In the genomic region with DNA sequence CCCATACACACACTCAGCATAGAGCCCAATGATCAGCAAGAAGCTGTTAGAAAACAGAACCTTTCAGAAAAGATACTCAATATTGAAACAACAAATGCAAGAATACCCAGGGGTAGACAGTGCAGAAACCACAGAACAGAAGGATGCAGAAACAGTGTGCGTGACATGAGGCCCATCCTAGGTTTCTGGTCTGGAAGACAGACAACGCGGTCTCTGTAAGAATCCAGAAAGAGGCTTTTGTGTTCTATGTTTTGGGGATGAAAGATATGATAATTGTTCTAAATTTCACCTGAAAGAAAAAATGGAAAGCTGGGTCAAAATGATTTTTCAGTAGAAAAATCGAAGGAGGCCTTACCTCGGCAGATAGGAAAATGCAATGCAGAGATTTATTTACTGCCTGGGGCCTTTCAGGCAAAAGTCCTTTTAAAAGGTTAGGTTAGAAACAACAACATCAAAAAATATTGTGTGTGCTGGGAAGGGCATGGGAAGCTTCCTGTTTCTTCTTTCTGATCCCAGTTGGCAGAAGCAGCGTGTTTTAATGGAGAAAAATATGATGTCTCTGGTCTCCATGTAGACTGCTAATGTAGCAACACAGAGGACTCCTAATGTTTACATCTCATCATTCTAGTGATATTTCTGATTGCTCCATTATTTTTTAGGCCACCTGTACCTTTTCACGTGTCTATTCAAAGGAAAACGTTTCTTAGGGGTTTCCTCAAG, we compare ENCODE assay signal across 25 cellular contexts. TPM values are rescaled to one million over a fixed set of nuclear protein-coding genes. Genes with fewer than 3 reads are reported as not detected.
DNase-seq lines count a peak whose midpoint lies in the region; ATAC-seq, FAIRE-seq and TF ChIP-seq lines count a peak whose summit lies in the region.
"Had no signal": no experiment of that assay in that cellular context is flagged by ENCODE, and none has a peak within 500 bp of the region (broad histone marks: within the 10 kb centered on the region; RNA-seq: fewer than 3 reads in every experiment).

No MANE protein-coding gene starts in this region.

- H3K4me1 ChIP-seq in BLaER1 (peaks cover 41% of the 10 kb centered on the region), Panc1 (ENCODE audit: control insufficient read depth, insufficient read depth, low read length) (peaks cover 38% of the 10 kb centered on the region), hepatocyte (ENCODE audit: insufficient read depth) (peaks cover 34% of the 10 kb centered on the region), rectal smooth muscle tissue (ENCODE audit: control insufficient read depth, insufficient read depth, low read length) (peaks cover 87% of the 10 kb centered on the region)

- H3K4me3 ChIP-seq in BLaER1 (no peak overlapping the region), Panc1 (ENCODE audit: low read depth in 2 of 2, low read length in 2 of 2) (no peak overlapping the region), hepatocyte (no peak overlapping the region), rectal smooth muscle tissue (ENCODE audit: low read length) (no peak overlapping the region)
- H3K4me3 ChIP-seq: mucosa of descending colon, upper lobe of right lung had no signal

- H3K9me3 ChIP-seq in BLaER1 (no peaks in the 10 kb centered on the region), Panc1 (ENCODE audit: control insufficient read depth, insufficient read depth, low read depth, low read length) (no peaks in the 10 kb centered on the region), hepatocyte (ENCODE audit: low read depth) (no peaks in the 10 kb centered on the region)
- H3K9me3 ChIP-seq: BE2C, mucosa of descending colon, upper lobe of right lung had no signal

- DNase-seq in Panc1 (ENCODE audit: low read depth, low spot score) = no peak
- DNase-seq in hepatocyte (ENCODE audit: low spot score) = no peak
- no peak for DNase-seq in frontal cortex (ENCODE audit: low spot score in 2 of 2)
- DNase-seq in SIG-M5 (lab: John Stamatoyannopoulos, UW) = no peak
- no peak for DNase-seq in putamen (ENCODE audit: low spot score)
- DNase-seq in germinal center (ENCODE audit: low spot score) = no peak
- DNase-seq: ACHN; activated CD4-positive, alpha-beta T cell treated with anti-CD3 and anti-CD28 coated beads, Interleukin-2, amount 10 ng/mL, durations not matched to agents 7 days and 5 days; activated naive CD4-positive, alpha-beta T cell; activated T-cell treated with anti-CD3 and anti-CD28 coated beads, Interleukin-2, amount 50 U/mL, for 72 hours; BE2C; effector memory CD8-positive, alpha-beta T cell; foreskin keratinocyte; mucosa of descending colon; NCI-H1694 treated with DMSO at 0.1 percent for 48 hours; NCI-H2171 treated with DMSO at 0.1 percent for 48 hours; NCI-H510A treated with DMSO at 0.1 percent for 48 hours; SHP77; small intestine had no signal

- no peaks in the 10 kb centered on the region for H3K79me2 ChIP-seq in hepatocyte

- H3K27me3 ChIP-seq in BLaER1 (no peaks in the 10 kb centered on the region), Panc1 (ENCODE audit: control insufficient read depth, insufficient read depth, low read length) (no peaks in the 10 kb centered on the region), hepatocyte (no peaks in the 10 kb centered on the region), rectal smooth muscle tissue (ENCODE audit: control insufficient read depth, insufficient read depth, low read length) (no peaks in the 10 kb centered on the region)
- H3K27me3 ChIP-seq: BE2C, foreskin keratinocyte, upper lobe of right lung had no signal

- no peak for FAIRE-seq in frontal cortex (lab: Jason Lieb, UNC)
- FAIRE-seq: bronchial epithelial cell, small intestine had no signal

- no peak overlapping the region for H2AFZ ChIP-seq in hepatocyte

- no peak for ATAC-seq in Panc1
- ATAC-seq: activated T-cell treated with anti-CD3 and anti-CD28 coated beads, Interleukin-2, amount 50 U/mL, for 72 hours; esophagus mucosa; foreskin keratinocyte; mucosa of descending colon; upper lobe of right lung had no signal

- CTCF ChIA-PET in Panc1 (lab: Charles Lee) = no interaction called here

- intact Hi-C loops in Panc1 (cut with micrococcal nuclease; ENCODE audit: unreplicated experiment) = no loop called here

- no peaks in the 10 kb centered on the region for H3K9me2 ChIP-seq in hepatocyte (replicated peaks; ENCODE audit: insufficient read depth)

- 73% methylated on average over 8 of the region's 8 CpGs for WGBS in hepatocyte (ENCODE audit: low lambda C conversion rate, missing lambda C conversion rate)

- H3K4me2 ChIP-seq in BLaER1 (peak overlapping the region; percentile 45; the same call in 1 of the 2 replicates), hepatocyte (no peak overlapping the region)

- H3K36me3 ChIP-seq in BLaER1 (no peaks in the 10 kb centered on the region), Panc1 (ENCODE audit: control insufficient read depth, insufficient read depth, low read length) (no peaks in the 10 kb centered on the region; the same call in 1 of the 2 replicates), hepatocyte (replicated peaks; ENCODE audit: insufficient read depth, low read depth) (no peaks in the 10 kb centered on the region), rectal smooth muscle tissue (ENCODE audit: control insufficient read depth, insufficient read depth, low read length) (peaks cover 3% of the 10 kb centered on the region)
- H3K36me3 ChIP-seq: upper lobe of right lung had no signal

- TF ChIP-seq CTCF in Panc1 (IDR thresholded peaks at IDR 0.05) (no peak), hepatocyte (IDR thresholded peaks at IDR 0.05; ENCODE audit: poor library complexity) (no peak)

- H3K9ac ChIP-seq in BLaER1 (no peak overlapping the region), rectal smooth muscle tissue (ENCODE audit: low read length) (no peak overlapping the region)

- no TSS peak for BruUV-seq in Panc1 (replicated peaks; lab: Mats Ljungman, UMichigan)

- no peaks in the 10 kb centered on the region for H4K20me1 ChIP-seq in BLaER1
- no peaks in the 10 kb centered on the region for H4K20me1 ChIP-seq in hepatocyte (ENCODE audit: insufficient read depth, poor library complexity, severe bottlenecking)

- in situ Hi-C loops in Panc1 (cut with HindIII; ENCODE audit: low pct_unique_long_range_greater_than_20kb, low sequenced_read_pairs) = no loop called here

- H3K27ac ChIP-seq in BLaER1 (no peak overlapping the region), Panc1 (ENCODE audit: low read length) (peak overlapping the region; percentile 92), hepatocyte (peak overlapping the region; percentile 88), rectal smooth muscle tissue (ENCODE audit: low read depth, low read length) (peak overlapping the region; percentile 96)
- H3K27ac ChIP-seq: foreskin keratinocyte, upper lobe of right lung had no signal

- POLR2A ChIA-PET in Panc1 (lab: Charles Lee) = no interaction called here

RNA-seq across cellular contexts. Expression of a gene that starts 17.0 kb away (rescaled TPM):
- total RNA-seq in Panc1 (2021; ENCODE audit: unreplicated experiment) = 38.9 TPM
- polyA plus RNA-seq in Panc1 (2012; ENCODE audit: insufficient read length) = 29.7 TPM
- total RNA-seq in hepatocyte = 12.4 and 13.8 TPM in 2 replicates
- polyA plus RNA-seq in hepatocyte = 9.7 and 10.5 TPM in 2 replicates
- 9.0 TPM for total RNA-seq in frontal cortex
- polyA plus RNA-seq: IgD-negative memory B cell had no signal
